ENCODE assay signal across 8 cellular contexts in genomic region chr19:56076413-56076998, GRCh38. TPM values are rescaled to one million over a fixed set of nuclear protein-coding genes. Genes with fewer than 3 reads are reported as not detected.
A peak's percentile ranks its signal among the peaks of the same experiment; 100 is the strongest.
DNase-seq lines count a peak whose midpoint lies in the region; ATAC-seq, FAIRE-seq and TF ChIP-seq lines count a peak whose summit lies in the region.

No MANE protein-coding gene starts in this region.

- H3K36me3 ChIP-seq in GM12878 (ENCODE audit: control insufficient read depth in 2 of 2, insufficient read depth in 2 of 2, low read length in 1 of 2): no peaks in the 10 kb centered on the region

- WGBS in GM12878 (ENCODE audit: insufficient coverage, insufficient replicate concordance, low lambda C conversion rate, missing lambda C conversion rate): 11% methylated on average over 6 of the region's 6 CpGs

- TF ChIP-seq EP300 in GM12878 (IDR thresholded peaks at IDR 0.05; ENCODE audit: borderline replicate concordance in 1 of 2, control insufficient read depth in 1 of 2, low read depth in 2 of 2, low read length in 2 of 2): no peak

- DNase-seq in DMS79 treated with DMSO at 0.1 percent for 48 hours (lab: John Stamatoyannopoulos, UW) (peak; percentile 33), HuH-7 (ENCODE audit: low spot score) (peak; percentile 91), RKO (ENCODE audit: low spot score) (peak; percentile 56), GM12878 (ENCODE audit: low read depth, low spot score) (no peak), islet precursor cell (peak; percentile 73), ecto neural progenitor cell (ENCODE audit: low spot score) (no peak)
- peak; percentile 74 for DNase-seq in stimulated activated CD8-positive, alpha-beta memory T cell treated with anti-CD3 and anti-CD28 coated beads, Interleukin-4, amount 100 ng/mL, for 48 hours

- no TSS peak for BruUV-seq in GM12878 (replicated peaks; lab: Mats Ljungman, UMichigan)

- no peak overlapping the region for H3K27ac ChIP-seq in GM12878 (ENCODE audit: control insufficient read depth, insufficient read depth)

- CTCF ChIA-PET in GM12878 (lab: Yijun Ruan, JAX): interaction anchor here (0.6 to 7.9 kb wide), 6 partner anchors 10 to 444 kb away, joined by 3 to 55 read pairs (median 4); no protein-coding TSS in a partner anchor

- in situ Hi-C loops in GM12878 (cut with MboI): loop anchor here (5.0 kb wide), 1 partner anchor 91 kb away; no protein-coding TSS in a partner anchor

- no peaks in the 10 kb centered on the region for H3K27me3 ChIP-seq in GM12878 (replicated peaks in 1 of 2; ENCODE audit: control insufficient read depth in 2 of 2, insufficient read depth in 2 of 2, low read length in 1 of 2)

- H3K9me3 ChIP-seq in GM12878 (replicated peaks; ENCODE audit: control insufficient read depth, insufficient read depth, low read length): no peaks in the 10 kb centered on the region; the same call in 2 of the 3 replicates

- TF ChIP-seq CTCF in GM12878 (IDR thresholded peaks at IDR 0.05 in 2 of 3, conservative IDR thresholded peaks at IDR 0.05 in 1 of 3; ENCODE audit: control insufficient read depth in 2 of 3, extremely low read depth in 1 of 3, insufficient read depth in 1 of 3, low read depth in 3 of 3, low read length in 3 of 3): peak; percentile 37 to 70 (median 55); a peak in 5 of 6 replicates

- peaks cover 5% of the 10 kb centered on the region; the same call in 1 of the 2 replicates for H3K4me1 ChIP-seq in GM12878 (ENCODE audit: control insufficient read depth, insufficient read depth, low read length)

- no peak overlapping the region for H3K4me3 ChIP-seq in GM12878

- H4K20me1 ChIP-seq in GM12878 (ENCODE audit: control insufficient read depth, insufficient read depth): no peaks in the 10 kb centered on the region

- intact Hi-C loops in GM12878 (cut with micrococcal nuclease; ENCODE audit: unreplicated experiment): loop anchor here (1.0 to 10.0 kb wide), 2 partner anchors 96 to 442 kb away; no protein-coding TSS in a partner anchor

- no peak for ATAC-seq in GM12878
- ATAC-seq in HG03520 (IDR thresholded peaks at IDR 0.05; ENCODE audit: unreplicated experiment): no peak

- peak; percentile 59 for TF ChIP-seq RAD21 in GM12878 (IDR thresholded peaks at IDR 0.05; ENCODE audit: insufficient read depth, low read depth, low read length)

- H2AFZ ChIP-seq in GM12878 (ENCODE audit: control insufficient read depth, low read depth, low read length): no peak overlapping the region

- no peak overlapping the region for H3K9ac ChIP-seq in GM12878 (ENCODE audit: control insufficient read depth, insufficient read depth, low read length)

- no peak overlapping the region for H3K4me2 ChIP-seq in GM12878 (ENCODE audit: control insufficient read depth, insufficient read depth)

- FAIRE-seq in GM12878 (lab: Jason Lieb, UNC): peak; percentile 78

- RAD21 ChIA-PET in GM12878 (lab: Charles Lee; ENCODE audit: unreplicated experiment): interaction anchor here (2.2 kb wide), 1 partner anchor 257 kb away, joined by 10 read pairs; no protein-coding TSS in a partner anchor

- SMC1A ChIA-PET in GM12878 (lab: Charles Lee; ENCODE audit: uncharacterized antibody, unreplicated experiment): interaction anchor here (1.0 to 1.8 kb wide), 2 partner anchors 10 to 256 kb away, joined by 3 to 8 read pairs; no protein-coding TSS in a partner anchor

- H3K79me2 ChIP-seq in GM12878 (ENCODE audit: control insufficient read depth, insufficient read depth, low read length): no peaks in the 10 kb centered on the region

- TF ChIP-seq POLR2A in GM12878 (IDR thresholded peaks at IDR 0.05; ENCODE audit: low read depth, low read length): no peak

- POLR2A ChIA-PET in GM12878 (lab: Charles Lee): no interaction called here

TF ChIP-seq in GM12878, 131 proteins besides CTCF, POLR2A, EP300 and RAD21:
- TF ChIP-seq CHD1 (IDR thresholded peaks at IDR 0.05; ENCODE audit: low read depth, low read length): no peak
- TF ChIP-seq SMC3 (IDR thresholded peaks at IDR 0.05; ENCODE audit: borderline replicate concordance, low read length): peak; percentile 40; the same call in 1 of the 2 replicates
TF ChIP-seq in GM12878: peak in this region for 1.

RNA-seq across cellular contexts. Expression of gene ZNF787, which starts 44.6 kb away (rescaled TPM):
- 18.7 and 27.6 TPM in 2 replicates for total RNA-seq in GM12878 (2013; cell fraction: nucleolus; rRNA removed)
- 20.3 and 25.6 TPM in 2 replicates for total RNA-seq in GM12878 (2014; rRNA removed)
- total RNA-seq in GM12878 (2014; rRNA removed; fragmentation: Illumina TruSeq; extraction: Trizol): 6.2 and 7.8 TPM in 2 replicates
- total RNA-seq in GM12878 (2021): 36.7 and 39.9 TPM in 2 replicates
- polyA plus RNA-seq in GM12878 (2011; ENCODE audit: low read depth): 14.9 TPM
- 2.4 and 5.4 TPM in 2 replicates for polyA plus RNA-seq in GM12878 (2011; rRNA removed)
- polyA plus RNA-seq in GM12878 (2011; cell fraction: cytosol; rRNA removed): 5.6 and 17.2 TPM in 2 replicates
- 15.5 and 21.2 TPM in 2 replicates for polyA plus RNA-seq in GM12878 (2011; cell fraction: nucleus; rRNA removed)
- polyA plus RNA-seq in GM12878 (2012): 19.2 and 23.8 TPM in 2 replicates
- polyA plus RNA-seq in GM12878 (2014; fragmentation: Illumina TruSeq; extraction: Trizol): 0.59 and 2.9 TPM in 2 replicates
- under 1 TPM; 0.23 to 0.42 TPM for polyA plus RNA-seq in GM12878 (2014; fragmentation: Nextera tagmentation; extraction: Ambion mirVana)
- 27.0 and 36.3 TPM in 2 replicates for polyA plus RNA-seq in GM12878 (2014; rRNA removed)
- 1 to 10 TPM; 2.1 to 2.4 TPM for polyA plus RNA-seq in GM12878 (2016; fragmentation: Nextera tagmentation; extraction: Ambion mirVana)
- polyA minus RNA-seq in GM12878 (2011; rRNA and poly(A)+ RNA removed): 2.2 and 9.7 TPM in 2 replicates
- 10.3 and 12.4 TPM in 2 replicates for polyA minus RNA-seq in GM12878 (2011; cell fraction: cytosol; rRNA and poly(A)+ RNA removed)
- 4.6 and 8.6 TPM in 2 replicates for polyA minus RNA-seq in GM12878 (2011; cell fraction: nucleus; rRNA and poly(A)+ RNA removed)

Comparison
In these comparisons a context has a peak if more than half of its experiments do, and no peak if none do; other contexts are left out.
1. DNase-seq: peak in DMS79 treated with DMSO at 0.1 percent for 48 hours (single experiment), HuH-7 (single experiment), RKO (single experiment), islet precursor cell (single experiment) and stimulated activated CD8-positive, alpha-beta memory T cell treated with anti-CD3 and anti-CD28 coated beads, Interleukin-4, amount 100 ng/mL, for 48 hours (single experiment); none in GM12878 (single experiment) and ecto neural progenitor cell (single experiment).